ENCODE assay signal across 24 cellular contexts in genomic region chr6:130978660-130979396, GRCh38.
A peak's percentile ranks its signal among the peaks of the same experiment; 100 is the strongest.
DNase-seq lines count a peak whose midpoint lies in the region; ATAC-seq and TF ChIP-seq lines count a peak whose summit lies in the region.
"Had no signal": no experiment of that assay in that cellular context is flagged by ENCODE, and none has a peak within 500 bp of the region (broad histone marks: within the 10 kb centered on the region; RNA-seq: fewer than 3 reads in every experiment).

No MANE protein-coding gene starts in this region.

- H3K4me3 Mint-ChIP-seq in neural crest cell = peak overlapping the region; percentile 3
- H3K4me3 Mint-ChIP-seq: CD4-positive, alpha-beta memory T cell; HFFc6 had no signal

- DNase-seq in DMS53 (lab: John Stamatoyannopoulos, UW) = peak; percentile 11
- no peak for DNase-seq in DMS53 treated with DMSO at 0.1 percent for 48 hours (lab: John Stamatoyannopoulos, UW; ENCODE audit: unreplicated experiment)
- peak; percentile 33 to 38 for DNase-seq in NCI-H524 (lab: John Stamatoyannopoulos, UW)
- peak in 1 of 2 donors; percentile 20 for DNase-seq in heart right ventricle
- DNase-seq in neural crest cell (ENCODE audit: low read depth, low spot score) = no peak
- no peak for DNase-seq in transverse colon
- no peak for DNase-seq in NCI-H1694 (lab: John Stamatoyannopoulos, UW)
- DNase-seq: ACHN; Caco-2; CD4-positive, alpha-beta memory T cell; DMS 273 treated with DMSO at 0.1 percent for 48 hours; H7; HFFc6; KG1; NCI-H1105; NCI-H1694 treated with DMSO at 0.1 percent for 48 hours; NCI-H2081 treated with DMSO at 0.1 percent for 48 hours; NCI-H446 treated with DMSO at 0.1 percent for 48 hours; NK-92 treated with Interleukin-12 subunit alpha and Interleukin-12 subunit beta, amount 100 ng/mL, for 24 hours; Peyer's patch had no signal

- WGBS in heart right ventricle, 2 donors = 52 to 53% methylated on average over 5 of the region's 5 CpGs
- WGBS in transverse colon (ENCODE audit: low coverage in 1 of 2), 2 donors = 78 to 82% methylated on average over 5 of the region's 5 CpGs

- no peaks in the 10 kb centered on the region for H3K27me3 ChIP-seq in heart right ventricle
- no peaks in the 10 kb centered on the region for H3K27me3 ChIP-seq in transverse colon
- H3K27me3 ChIP-seq: BLaER1 treated with 17β-estradiol and CSF1 and Interleukin-3, amounts not matched to agents 10 nM and 100 nM; Peyer's patch had no signal

- ATAC-seq in heart right ventricle (peak in 6 of 8 donors; percentile 17 to 86 (median 63)), HG03159 (IDR thresholded peaks at IDR 0.05; ENCODE audit: unreplicated experiment) (no peak)

- H3K4me1 ChIP-seq in heart right ventricle = peaks cover 0 to 62% (median 50%) of the 10 kb centered on the region in 9 donors
- H3K4me1 ChIP-seq in transverse colon = peaks cover 0 to 34% (median 4%) of the 10 kb centered on the region in 4 donors

- peaks cover 57% of the 10 kb centered on the region for H3K4me1 Mint-ChIP-seq in neural crest cell

- no peaks in the 10 kb centered on the region for H3K27me3 Mint-ChIP-seq in neural crest cell (ENCODE audit: low read depth)

- H3K4me3 ChIP-seq in heart right ventricle (peak overlapping the region in 1 of 10 donors; percentile 0), transverse colon (no peak overlapping the region)
- H3K4me3 ChIP-seq: BLaER1 treated with 17β-estradiol and CSF1 and Interleukin-3, amounts not matched to agents 10 nM and 100 nM; Peyer's patch had no signal

- in situ Hi-C loops in transverse colon (cut with MboI; ENCODE audit: low pct_ligation_motif_present in 1 of 4, low pct_unique_long_range_greater_than_20kb in 1 of 4, low sequenced_read_pairs in 3 of 4) = no loop called here

- H3K36me3 ChIP-seq in heart right ventricle (no peaks in the 10 kb centered on the region), transverse colon (no peaks in the 10 kb centered on the region)
- H3K36me3 ChIP-seq: Peyer's patch had no signal

- no peak for TF ChIP-seq POLR2A in transverse colon (IDR thresholded peaks at IDR 0.05)

- no peak for TF ChIP-seq EP300 in transverse colon (IDR thresholded peaks at IDR 0.05; ENCODE audit: low read depth)

- H3K27ac ChIP-seq in heart right ventricle (peak overlapping the region in 9 of 10 donors; percentile 2 to 76 (median 50)), transverse colon (no peak overlapping the region)
- H3K27ac ChIP-seq: 22Rv1, HL-60, Peyer's patch had no signal

- TF ChIP-seq CTCF in heart right ventricle (IDR thresholded peaks at IDR 0.05) (no peak), neural crest cell (conservative IDR thresholded peaks at IDR 0.05) (no peak), transverse colon (IDR thresholded peaks at IDR 0.05) (no peak)

- intact Hi-C loops in heart right ventricle (cut with DNase I) (loop anchor here in 2 of 10 donors (10.0 kb wide), 1 partner anchor 86 kb away; the partner anchor contains the start of gene EPB41L2 (in 2 of the 2)), transverse colon (cut with DNase I; ENCODE audit: low total_unique reads) (no loop called here)

- H3K36me3 Mint-ChIP-seq in neural crest cell (ENCODE audit: low read depth) = no peaks in the 10 kb centered on the region
- H3K36me3 Mint-ChIP-seq: CD4-positive, alpha-beta memory T cell had no signal

- H3K9me3 ChIP-seq in heart right ventricle (no peaks in the 10 kb centered on the region), transverse colon (no peaks in the 10 kb centered on the region)
- H3K9me3 ChIP-seq: Caco-2, Peyer's patch had no signal

- no peaks in the 10 kb centered on the region for H3K9me3 Mint-ChIP-seq in neural crest cell
- H3K9me3 Mint-ChIP-seq: HFFc6 had no signal

- no peak overlapping the region for H3K27ac Mint-ChIP-seq in neural crest cell (ENCODE audit: unreplicated experiment)
- H3K27ac Mint-ChIP-seq: CD4-positive, alpha-beta memory T cell; HFFc6 had no signal

Comparison
In these comparisons a context has a peak if more than half of its experiments do, and no peak if none do; other contexts are left out.
1. DNase-seq: peak in DMS53 (single experiment) and NCI-H524 (2 of 2); none in DMS53 treated with DMSO at 0.1 percent for 48 hours (single experiment), neural crest cell (single experiment), transverse colon (single experiment) and NCI-H1694 (single experiment).
2. H3K27ac ChIP-seq: peak in heart right ventricle (9 of 10); none in transverse colon (0 of 4).